In the genomic region with DNA sequence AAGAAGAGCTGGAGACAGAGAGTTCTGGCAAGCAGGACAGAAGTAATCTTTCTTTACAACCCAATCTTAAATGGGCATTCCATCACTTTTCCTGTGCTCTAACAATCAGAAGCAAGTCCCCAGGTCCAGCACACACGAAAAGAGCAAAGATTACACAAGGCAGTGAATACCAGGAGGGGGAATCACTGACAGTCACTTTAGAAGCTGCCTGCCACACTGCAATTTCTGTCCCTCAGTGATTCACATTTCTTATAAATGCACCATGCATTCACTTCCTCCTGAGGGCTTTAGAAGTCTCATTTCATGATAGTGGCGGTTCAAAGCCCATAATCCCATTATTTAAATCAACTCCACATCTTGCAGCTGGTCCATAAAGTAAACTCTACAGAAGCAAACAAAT, we compare ENCODE assay signal across 13 cellular contexts.
DNase-seq lines count a peak whose midpoint lies in the region; TF ChIP-seq lines count a peak whose summit lies in the region.
"Had no signal": no experiment of that assay in that cellular context is flagged by ENCODE, and none has a peak within 500 bp of the region (broad histone marks: within the 10 kb centered on the region; RNA-seq: fewer than 3 reads in every experiment).

No MANE protein-coding gene starts in this region.

- no peaks in the 10 kb centered on the region for H3K27me3 Mint-ChIP-seq in progenitor cell of endocrine pancreas
- H3K27me3 Mint-ChIP-seq: CD4-positive, alpha-beta memory T cell had no signal

- no peaks in the 10 kb centered on the region for H3K36me3 ChIP-seq in smooth muscle cell (ENCODE audit: low read depth)
- H3K36me3 ChIP-seq: BE2C, HAP-1 had no signal

- H3K4me2 ChIP-seq in smooth muscle cell, result peak overlapping the region; percentile 56

- no peak overlapping the region for H3K4me3 Mint-ChIP-seq in progenitor cell of endocrine pancreas (ENCODE audit: low read depth)
- H3K4me3 Mint-ChIP-seq: CD4-positive, alpha-beta memory T cell had no signal

- H3K79me2 ChIP-seq in smooth muscle cell (ENCODE audit: low read depth), result no peaks in the 10 kb centered on the region

- H3K4me3 ChIP-seq in epithelial cell of proximal tubule (ENCODE audit: low read depth, low read length) (peak overlapping the region; percentile 59), smooth muscle cell (no peak overlapping the region)
- H3K4me3 ChIP-seq: HAP-1 had no signal

- 13% methylated on average over 2 of the region's 2 CpGs for WGBS in smooth muscle cell (ENCODE audit: low lambda C conversion rate)

- H3K36me3 Mint-ChIP-seq in progenitor cell of endocrine pancreas (ENCODE audit: insufficient read depth), result no peaks in the 10 kb centered on the region
- H3K36me3 Mint-ChIP-seq: CD4-positive, alpha-beta memory T cell had no signal

- H3K27ac ChIP-seq in smooth muscle cell (ENCODE audit: low read depth), result peak overlapping the region; percentile 59
- H3K27ac ChIP-seq: C4-2B had no signal

- H3F3A ChIP-seq in smooth muscle cell (ENCODE audit: low read depth), result no peaks in the 10 kb centered on the region

- H3K4me1 ChIP-seq in smooth muscle cell (ENCODE audit: low read depth), result no peaks in the 10 kb centered on the region
- H3K4me1 ChIP-seq: BE2C, HAP-1 had no signal

- no peaks in the 10 kb centered on the region for H3K9me3 Mint-ChIP-seq in progenitor cell of endocrine pancreas (ENCODE audit: low read depth)

- in situ Hi-C loops in G401 (cut with HindIII; ENCODE audit: low sequenced_read_pairs), result no loop called here

- H4K20me1 ChIP-seq in smooth muscle cell (ENCODE audit: low read depth), result no peaks in the 10 kb centered on the region

- H3K4me1 Mint-ChIP-seq in progenitor cell of endocrine pancreas (ENCODE audit: low read depth), result no peaks in the 10 kb centered on the region
- H3K4me1 Mint-ChIP-seq: CD4-positive, alpha-beta memory T cell had no signal

- H3K9ac ChIP-seq in smooth muscle cell (ENCODE audit: low read depth), result no peak overlapping the region

- no peaks in the 10 kb centered on the region for H3K9me3 ChIP-seq in smooth muscle cell (replicated peaks; ENCODE audit: low read depth)
- H3K9me3 ChIP-seq: BE2C, HAP-1 had no signal

- H3K27ac Mint-ChIP-seq in progenitor cell of endocrine pancreas, result no peak overlapping the region
- H3K27ac Mint-ChIP-seq: CD4-positive, alpha-beta memory T cell had no signal

- DNase-seq in HK-2 (ENCODE audit: unreplicated experiment) (peak; percentile 16), epithelial cell of proximal tubule (ENCODE audit: low read depth) (no peak), kidney tubule cell (ENCODE audit: low spot score) (peak; percentile 86), smooth muscle cell (lab: John Stamatoyannopoulos, UW; ENCODE audit: unreplicated experiment) (no peak), progenitor cell of endocrine pancreas (ENCODE audit: low spot score, unreplicated experiment) (no peak), G401 (ENCODE audit: low spot score) (no peak), iPS-NIHi7 (ENCODE audit: extremely low spot score) (no peak)
- DNase-seq: BE2C; CD4-positive, alpha-beta memory T cell; DND-41; GF-D8 had no signal

- TF ChIP-seq CTCF in epithelial cell of proximal tubule (conservative IDR thresholded peaks at IDR 0.05; ENCODE audit: low read depth, low read length) (no peak), smooth muscle cell (IDR thresholded peaks at IDR 0.05; ENCODE audit: borderline replicate concordance, insufficient read depth, poor library complexity, severe bottlenecking) (no peak), progenitor cell of endocrine pancreas (IDR thresholded peaks at IDR 0.05; ENCODE audit: unreplicated experiment) (no peak)

- H3K27me3 ChIP-seq in smooth muscle cell (ENCODE audit: low read depth), result no peaks in the 10 kb centered on the region
- H3K27me3 ChIP-seq: BE2C had no signal

- H2AFZ ChIP-seq in smooth muscle cell (ENCODE audit: low read depth), result no peak overlapping the region

Comparison
In these comparisons a context has a peak if more than half of its experiments do, and no peak if none do; other contexts are left out.
1. DNase-seq: peak in HK-2 (single experiment) and kidney tubule cell (single experiment); none in epithelial cell of proximal tubule (single experiment), smooth muscle cell (single experiment), progenitor cell of endocrine pancreas (single experiment), G401 (single experiment) and iPS-NIHi7 (single experiment).